Comparison of ENCODE assay signal across 8 cellular contexts in genomic region chr14:70660967-70661871, GRCh38. TPM values are rescaled to one million over a fixed set of nuclear protein-coding genes. Genes with fewer than 3 reads are reported as not detected.
DNase-seq lines count a peak whose midpoint lies in the region; ATAC-seq lines count a peak whose summit lies in the region.

No MANE protein-coding gene starts in this region.

- H2AK5ac ChIP-seq in neuronal stem cell (ENCODE audit: low read depth, low read length), result no peak overlapping the region

- no peak overlapping the region for H4K91ac ChIP-seq in neuronal stem cell (ENCODE audit: low read depth, low read length, poor library complexity)

- H3K4ac ChIP-seq in neuronal stem cell (ENCODE audit: low read length), result no peak overlapping the region

- CTCF ChIA-PET in activated CD4-positive, alpha-beta memory T cell treated with anti-CD3 and anti-CD28 coated beads for 36 hours (lab: Charles Lee), result interaction anchor here (0.6 to 1.8 kb wide), 8 partner anchors 12 to 242 kb away, joined by 3 to 6 read pairs (median 3); partner anchors contain the start of genes MAP3K9 and TTC9

- H3K4me1 ChIP-seq in esophagus (ENCODE audit: control insufficient read depth in 2 of 2, insufficient read depth in 2 of 2, low read length in 1 of 2) (peaks cover 0 to 18% of the 10 kb centered on the region in 2 donors), neuronal stem cell (ENCODE audit: control insufficient read depth in 2 of 2, insufficient read depth in 1 of 2, low read depth in 1 of 2, low read length in 2 of 2) (peaks cover 4 to 13% of the 10 kb centered on the region in 2 donors)

- H3K36me3 ChIP-seq in esophagus (ENCODE audit: control insufficient read depth in 2 of 2, insufficient read depth in 2 of 2, low read length in 1 of 2) (no peaks in the 10 kb centered on the region), neuronal stem cell (replicated peaks in 1 of 2; ENCODE audit: control insufficient read depth in 2 of 2, insufficient read depth in 2 of 2, low read length in 2 of 2) (peaks cover 0 to 8% of the 10 kb centered on the region in 2 donors)

- no peaks in the 10 kb centered on the region for H3K27me3 Mint-ChIP-seq in activated CD4-positive, alpha-beta memory T cell treated with anti-CD3 and anti-CD28 coated beads for 36 hours

- no peak overlapping the region for H3K4me2 ChIP-seq in neuronal stem cell (ENCODE audit: insufficient read depth, low read length, poor library complexity, severe bottlenecking)

- no peak overlapping the region for H3K23ac ChIP-seq in neuronal stem cell (ENCODE audit: low read depth, low read length, poor library complexity)

- no peaks in the 10 kb centered on the region for H3K27me3 ChIP-seq in esophagus (ENCODE audit: control insufficient read depth in 1 of 2, insufficient read depth in 2 of 2, low read length in 2 of 2)
- no peaks in the 10 kb centered on the region for H3K27me3 ChIP-seq in neuronal stem cell (ENCODE audit: control insufficient read depth in 3 of 3, insufficient read depth in 3 of 3, low read depth in 1 of 3, low read length in 3 of 3)

- H3K9ac ChIP-seq in neuronal stem cell (ENCODE audit: low read depth, low read length, poor library complexity), result no peak overlapping the region

- peak overlapping the region; percentile 83 for H3K27ac Mint-ChIP-seq in activated CD4-positive, alpha-beta memory T cell treated with anti-CD3 and anti-CD28 coated beads for 36 hours

- H3K27ac ChIP-seq in esophagus (ENCODE audit: low read depth in 2 of 2, low read length in 1 of 2) (peak overlapping the region; percentile 73 to 77), neuronal stem cell (replicated peaks; ENCODE audit: low read length) (no peak overlapping the region)

- peak; percentile 48 for DNase-seq in stimulated activated CD4-positive, alpha-beta T cell treated with anti-CD3 and anti-CD28 coated beads, Interleukin-1b, Interleukin-23, amount 100 ng/mL, for 48 hours
- no peak for DNase-seq in stimulated activated CD4-positive, alpha-beta T cell treated with anti-CD3 and anti-CD28 coated beads, Interleukin-2, amount 100 ng/mL, for 48 hours
- DNase-seq in activated CD4-positive, alpha-beta memory T cell treated with anti-CD3 and anti-CD28 coated beads for 36 hours, result peak; percentile 71
- DNase-seq in dermis blood vessel endothelial cell (no peak), neuronal stem cell (ENCODE audit: low spot score) (no peak)

- intact Hi-C loops in activated CD4-positive, alpha-beta memory T cell treated with anti-CD3 and anti-CD28 coated beads for 36 hours (cut with micrococcal nuclease), result loop anchor here (1.0 kb wide), 2 partner anchors 10 to 53 kb away; no protein-coding TSS in a partner anchor

- H2AFZ ChIP-seq in neuronal stem cell (ENCODE audit: low read length), result no peak overlapping the region

- 35 to 44% methylated on average over 13 of the region's 13 CpGs for WGBS in esophagus, 2 donors
- WGBS in neuronal stem cell (ENCODE audit: extremely low coverage in 2 of 2, insufficient read length in 2 of 2, insufficient replicate concordance in 1 of 2), 2 donors, result no CpG with 5 or more reads among the region's 13 CpGs

- H3K9me3 ChIP-seq in esophagus (ENCODE audit: control insufficient read depth in 2 of 2, insufficient read depth in 1 of 2, low read depth in 1 of 2, low read length in 1 of 2) (no peaks in the 10 kb centered on the region), neuronal stem cell (replicated peaks in 1 of 2; ENCODE audit: control insufficient read depth in 2 of 2, insufficient read depth in 1 of 2, low read depth in 1 of 2, low read length in 2 of 2) (no peaks in the 10 kb centered on the region)

- H3K4me3 ChIP-seq in esophagus (ENCODE audit: low read depth in 1 of 2, low read length in 2 of 2) (no peak overlapping the region), neuronal stem cell (ENCODE audit: low read length in 2 of 2) (no peak overlapping the region)

- no peak for ATAC-seq in GM18502 (IDR thresholded peaks at IDR 0.05; ENCODE audit: poor library complexity, unreplicated experiment)
- ATAC-seq in GM18907 (IDR thresholded peaks at IDR 0.05; ENCODE audit: unreplicated experiment), result no peak

- H2BK5ac ChIP-seq in neuronal stem cell (ENCODE audit: low read length), result no peak overlapping the region

- H3K18ac ChIP-seq in neuronal stem cell (ENCODE audit: low read length), result no peak overlapping the region

- H2BK15ac ChIP-seq in neuronal stem cell (ENCODE audit: low read length), result no peak overlapping the region

- peaks cover 82% of the 10 kb centered on the region for H3K4me1 Mint-ChIP-seq in activated CD4-positive, alpha-beta memory T cell treated with anti-CD3 and anti-CD28 coated beads for 36 hours (ENCODE audit: low read depth)

- no peak overlapping the region for H2BK12ac ChIP-seq in neuronal stem cell (ENCODE audit: low read length)

- no peak overlapping the region for H2BK120ac ChIP-seq in neuronal stem cell (ENCODE audit: low read depth, low read length)

- no peak overlapping the region for H4K8ac ChIP-seq in neuronal stem cell (ENCODE audit: low read depth, low read length)

- H3K9me3 Mint-ChIP-seq in activated CD4-positive, alpha-beta memory T cell treated with anti-CD3 and anti-CD28 coated beads for 36 hours, result no peaks in the 10 kb centered on the region

- POLR2A ChIA-PET in activated CD4-positive, alpha-beta memory T cell treated with anti-CD3 and anti-CD28 coated beads for 36 hours (lab: Charles Lee), result interaction anchor here (1.2 to 6.1 kb wide), 2 partner anchors 16 to 19 kb away, joined by 3 to 36 read pairs; partner anchors contain the start of gene TTC9

- H3K79me1 ChIP-seq in neuronal stem cell (ENCODE audit: low read depth, low read length), result no peaks in the 10 kb centered on the region

- H3K4me3 Mint-ChIP-seq in activated CD4-positive, alpha-beta memory T cell treated with anti-CD3 and anti-CD28 coated beads for 36 hours, result peak overlapping the region; percentile 45

- H3K36me3 Mint-ChIP-seq in activated CD4-positive, alpha-beta memory T cell treated with anti-CD3 and anti-CD28 coated beads for 36 hours, result peaks cover 9% of the 10 kb centered on the region

- no peak overlapping the region for H3K14ac ChIP-seq in neuronal stem cell (ENCODE audit: low read length)

RNA-seq across cellular contexts. Expression of gene TTC9, which starts 19.5 kb away (rescaled TPM):
- total RNA-seq in activated CD4-positive, alpha-beta memory T cell treated with anti-CD3 and anti-CD28 coated beads for 36 hours, result 1 to 10 TPM; 8.6 to 9.5 TPM
- 10 to 100 TPM; 43.3 to 67.9 TPM for polyA plus RNA-seq in esophagus
- total RNA-seq in dermis blood vessel endothelial cell, result 0.23 and 0.34 TPM in 2 replicates
- polyA plus RNA-seq in neuronal stem cell (2013, experiment 1 of 2), result 3.7 TPM
- polyA plus RNA-seq in neuronal stem cell (2013, experiment 2 of 2), result 3.8 TPM

Comparison
In these comparisons a context has a peak if more than half of its experiments do, and no peak if none do; other contexts are left out.
1. DNase-seq: peak in stimulated activated CD4-positive, alpha-beta T cell treated with anti-CD3 and anti-CD28 coated beads, Interleukin-1b, Interleukin-23, amount 100 ng/mL, for 48 hours (single experiment) and activated CD4-positive, alpha-beta memory T cell treated with anti-CD3 and anti-CD28 coated beads for 36 hours (single experiment); none in stimulated activated CD4-positive, alpha-beta T cell treated with anti-CD3 and anti-CD28 coated beads, Interleukin-2, amount 100 ng/mL, for 48 hours (0 of 2), dermis blood vessel endothelial cell (single experiment) and neuronal stem cell (single experiment).